21 cellular contexts compared by ENCODE assay signal in genomic region chr7:74725840-74726239, GRCh38. TPM values are rescaled to one million over a fixed set of nuclear protein-coding genes. Genes with fewer than 3 reads are reported as not detected.
"Had no signal": no experiment of that assay in that cellular context is flagged by ENCODE, and none has a peak within 500 bp of the region (broad histone marks: within the 10 kb centered on the region; RNA-seq: fewer than 3 reads in every experiment).

No MANE protein-coding gene starts in this region.

- FAIRE-seq: astrocyte had no signal

- H3K9me3 Mint-ChIP-seq: activated naive CD4-positive, alpha-beta T cell treated with anti-CD3 and anti-CD28 coated beads, Interleukin-2, amount 10 ng/mL, durations not matched to agents 7 days and 5 days; dendritic cell treated with granulocyte-macrophage colony-stimulating factor and Interleukin-4, amounts not matched to agents 40 ng/mL and 50 ng/mL, for 4 days; nephron progenitor cell; stimulated activated naive CD8-positive, alpha-beta T cell treated with anti-CD3 and anti-CD28 coated beads, Interleukin-15, Interleukin-2, amounts not matched to agents 100 ng/mL and 50 ng/mL, for 24 hours had no signal

- H3K9me3 ChIP-seq: adrenal gland, breast epithelium, esophagus squamous epithelium, lower lobe of right lung, suprapubic skin, transverse colon, uterus had no signal

- H3K27me3 Mint-ChIP-seq: activated naive CD4-positive, alpha-beta T cell treated with anti-CD3 and anti-CD28 coated beads, Interleukin-2, amount 10 ng/mL, durations not matched to agents 7 days and 5 days; dendritic cell treated with granulocyte-macrophage colony-stimulating factor and Interleukin-4, amounts not matched to agents 40 ng/mL and 50 ng/mL, for 4 days; progenitor cell of endocrine pancreas; stimulated activated naive CD8-positive, alpha-beta T cell treated with anti-CD3 and anti-CD28 coated beads, Interleukin-15, Interleukin-2, amounts not matched to agents 100 ng/mL and 50 ng/mL, for 24 hours had no signal

- H3K27ac Mint-ChIP-seq: activated naive CD4-positive, alpha-beta T cell treated with anti-CD3 and anti-CD28 coated beads, Interleukin-2, amount 10 ng/mL, durations not matched to agents 7 days and 5 days; dendritic cell treated with granulocyte-macrophage colony-stimulating factor and Interleukin-4, amounts not matched to agents 40 ng/mL and 50 ng/mL, for 4 days; nephron progenitor cell; progenitor cell of endocrine pancreas; stimulated activated naive CD8-positive, alpha-beta T cell treated with anti-CD3 and anti-CD28 coated beads, Interleukin-15, Interleukin-2, amounts not matched to agents 100 ng/mL and 50 ng/mL, for 24 hours had no signal

- H3K27me3 ChIP-seq: adrenal gland, breast epithelium, esophagus squamous epithelium, suprapubic skin, transverse colon, uterus had no signal

- H3K36me3 ChIP-seq: uterus had no signal

- H3K27ac ChIP-seq: breast epithelium, esophagus squamous epithelium, lower lobe of right lung, skin epidermis, suprapubic skin, transverse colon, uterus, VCaP had no signal

- H3K4me3 ChIP-seq: adrenal gland, breast epithelium, esophagus squamous epithelium, lower lobe of right lung, skin epidermis, suprapubic skin, transverse colon, uterus had no signal

- H3K4me3 Mint-ChIP-seq: activated naive CD4-positive, alpha-beta T cell treated with anti-CD3 and anti-CD28 coated beads, Interleukin-2, amount 10 ng/mL, durations not matched to agents 7 days and 5 days; dendritic cell treated with granulocyte-macrophage colony-stimulating factor and Interleukin-4, amounts not matched to agents 40 ng/mL and 50 ng/mL, for 4 days; nephron progenitor cell; stimulated activated naive CD8-positive, alpha-beta T cell treated with anti-CD3 and anti-CD28 coated beads, Interleukin-15, Interleukin-2, amounts not matched to agents 100 ng/mL and 50 ng/mL, for 24 hours had no signal

- H3K4me1 Mint-ChIP-seq: activated naive CD4-positive, alpha-beta T cell treated with anti-CD3 and anti-CD28 coated beads, Interleukin-2, amount 10 ng/mL, durations not matched to agents 7 days and 5 days; nephron progenitor cell had no signal

- H3K4me1 ChIP-seq: breast epithelium, esophagus squamous epithelium, lower lobe of right lung, suprapubic skin, transverse colon, uterus had no signal

- DNase-seq: activated CD4-positive, alpha-beta T cell treated with anti-CD3 and anti-CD28 coated beads for 1 hour; activated effector memory CD4-positive, alpha-beta T cell treated with Interleukin-2 at 50 U/mL for 16 hours; activated naive CD4-positive, alpha-beta T cell treated with anti-CD3 and anti-CD28 coated beads, Interleukin-2, amount 10 ng/mL, durations not matched to agents 7 days and 5 days; activated T-cell treated with anti-CD3 and anti-CD28 coated beads for 4 hours; adrenal gland; effector CD8-positive, alpha-beta T cell; esophagus squamous epithelium; left colon; lower lobe of right lung; nephron progenitor cell; right cardiac atrium; transverse colon; uterus had no signal

- ATAC-seq: left colon, lower lobe of right lung, right cardiac atrium had no signal

RNA-seq across cellular contexts. Expression of gene NCF1, which starts 48.0 kb away (rescaled TPM):
- total RNA-seq: astrocyte, progenitor cell of endocrine pancreas, suprapubic skin had no signal
